ENCODE assay signal across 8 cellular contexts in genomic region chr1:31936278-31936965, GRCh38. TPM values are rescaled to one million over a fixed set of nuclear protein-coding genes. Genes with fewer than 3 reads are reported as not detected.
DNase-seq lines count a peak whose midpoint lies in the region; ATAC-seq and TF ChIP-seq lines count a peak whose summit lies in the region.

No MANE protein-coding gene starts in this region.

- WGBS in hepatocyte (ENCODE audit: low lambda C conversion rate, missing lambda C conversion rate), result 72% methylated on average over 8 of the region's 8 CpGs

- H3K27me3 Mint-ChIP-seq in activated CD4-positive, alpha-beta T cell treated with anti-CD3 and anti-CD28 coated beads, Interleukin-2, amount 10 ng/mL, durations not matched to agents 7 days and 5 days, result no peaks in the 10 kb centered on the region
- no peaks in the 10 kb centered on the region for H3K27me3 Mint-ChIP-seq in stimulated activated naive B cell treated with anti-CD40 and anti-IgM and Interleukin-4, amounts not matched to agents 10 μg/mL and 1 μg/mL and 100 μg/mL, for 72 hours

- peaks cover 40% of the 10 kb centered on the region for H3K36me3 Mint-ChIP-seq in activated CD4-positive, alpha-beta T cell treated with anti-CD3 and anti-CD28 coated beads, Interleukin-2, amount 10 ng/mL, durations not matched to agents 7 days and 5 days (ENCODE audit: low read depth)
- peaks cover 17 to 30% of the 10 kb centered on the region in 2 donors for H3K36me3 Mint-ChIP-seq in stimulated activated naive B cell treated with anti-CD40 and anti-IgM and Interleukin-4, amounts not matched to agents 10 μg/mL and 1 μg/mL and 100 μg/mL, for 72 hours

- H3K9me3 Mint-ChIP-seq in activated CD4-positive, alpha-beta T cell treated with anti-CD3 and anti-CD28 coated beads, Interleukin-2, amount 10 ng/mL, durations not matched to agents 7 days and 5 days, result no peaks in the 10 kb centered on the region
- no peaks in the 10 kb centered on the region for H3K9me3 Mint-ChIP-seq in stimulated activated naive B cell treated with anti-CD40 and anti-IgM and Interleukin-4, amounts not matched to agents 10 μg/mL and 1 μg/mL and 100 μg/mL, for 72 hours

- CTCF ChIA-PET in activated CD4-positive, alpha-beta T cell treated with anti-CD3 and anti-CD28 coated beads, Interleukin-2, amount 10 ng/mL, durations not matched to agents 7 days and 5 days (lab: Charles Lee), result interaction anchor here (14.9 kb wide), 1 partner anchor 21 kb away, joined by 371 read pairs; no protein-coding TSS in a partner anchor

- H3K4me3 ChIP-seq in WERI-Rb-1 (ENCODE audit: low read depth, low read length) (peak overlapping the region; percentile 76), hepatocyte (peak overlapping the region; percentile 67)

- H3K27me3 ChIP-seq in WERI-Rb-1 (ENCODE audit: insufficient read depth, low read depth, severe bottlenecking), result no peaks in the 10 kb centered on the region
- no peaks in the 10 kb centered on the region for H3K27me3 ChIP-seq in hepatocyte

- TF ChIP-seq CTCF in WERI-Rb-1 (IDR thresholded peaks at IDR 0.05; ENCODE audit: low read depth, low read length) (no peak), hepatocyte (IDR thresholded peaks at IDR 0.05; ENCODE audit: poor library complexity) (no peak)

- H3K9me3 ChIP-seq in WERI-Rb-1 (ENCODE audit: severe bottlenecking) (peaks cover 3% of the 10 kb centered on the region), hepatocyte (ENCODE audit: low read depth) (no peaks in the 10 kb centered on the region)

- ATAC-seq in stimulated activated naive B cell treated with anti-CD40 and anti-IgM and Interleukin-4, amounts not matched to agents 10 μg/mL and 1 μg/mL and 100 μg/mL, for 72 hours (replicated peaks), result peak; percentile 32 to 41

- H3K36me3 ChIP-seq in WERI-Rb-1, result no peaks in the 10 kb centered on the region
- H3K36me3 ChIP-seq in hepatocyte (replicated peaks; ENCODE audit: insufficient read depth, low read depth), result no peaks in the 10 kb centered on the region

- H3K27ac Mint-ChIP-seq in activated CD4-positive, alpha-beta T cell treated with anti-CD3 and anti-CD28 coated beads, Interleukin-2, amount 10 ng/mL, durations not matched to agents 7 days and 5 days, result peak overlapping the region; percentile 93
- peak overlapping the region; percentile 96 for H3K27ac Mint-ChIP-seq in stimulated activated naive B cell treated with anti-CD40 and anti-IgM and Interleukin-4, amounts not matched to agents 10 μg/mL and 1 μg/mL and 100 μg/mL, for 72 hours

- peaks cover 60% of the 10 kb centered on the region for H3K4me1 ChIP-seq in hepatocyte (ENCODE audit: insufficient read depth)

- no peak overlapping the region for H2AFZ ChIP-seq in hepatocyte

- no peak for DNase-seq in activated CD4-positive, alpha-beta T cell treated with anti-CD3 and anti-CD28 coated beads, Interleukin-2, amount 10 ng/mL, durations not matched to agents 7 days and 5 days
- DNase-seq in activated CD4-positive, alpha-beta T cell treated with anti-CD3 and anti-CD28 coated beads, Interleukin-2, amount 50 U/mL, for 48 hours, result no peak
- DNase-seq in WERI-Rb-1 (no peak), hepatocyte (ENCODE audit: low spot score) (peak; percentile 26), activated gamma-delta T cell (lab: John Stamatoyannopoulos, UW) (no peak), NCI-H2196 treated with DMSO at 0.1 percent for 48 hours (lab: John Stamatoyannopoulos, UW; ENCODE audit: unreplicated experiment) (no peak), NCI-H526 treated with DMSO at 0.1 percent for 48 hours (lab: John Stamatoyannopoulos, UW) (no peak)
- no peak for DNase-seq in stimulated activated naive B cell treated with anti-CD40 and anti-IgM and Interleukin-4, amounts not matched to agents 10 μg/mL and 1 μg/mL and 100 μg/mL, for 72 hours

- POLR2A ChIA-PET in activated CD4-positive, alpha-beta T cell treated with anti-CD3 and anti-CD28 coated beads, Interleukin-2, amount 10 ng/mL, durations not matched to agents 7 days and 5 days (lab: Charles Lee), result interaction anchor here (1.3 kb wide), 1 partner anchor 11 kb away, joined by 3 read pairs; no protein-coding TSS in a partner anchor

- H4K20me1 ChIP-seq in hepatocyte (ENCODE audit: insufficient read depth, poor library complexity, severe bottlenecking), result peaks cover 58% of the 10 kb centered on the region

- no peaks in the 10 kb centered on the region for H3K9me2 ChIP-seq in hepatocyte (replicated peaks; ENCODE audit: insufficient read depth)

- H3K4me2 ChIP-seq in hepatocyte, result peak overlapping the region; percentile 79

- H3K79me2 ChIP-seq in hepatocyte, result peaks cover 64% of the 10 kb centered on the region

- H3K4me1 Mint-ChIP-seq in activated CD4-positive, alpha-beta T cell treated with anti-CD3 and anti-CD28 coated beads, Interleukin-2, amount 10 ng/mL, durations not matched to agents 7 days and 5 days, result peaks cover 78% of the 10 kb centered on the region
- peaks cover 42 to 85% of the 10 kb centered on the region in 2 donors for H3K4me1 Mint-ChIP-seq in stimulated activated naive B cell treated with anti-CD40 and anti-IgM and Interleukin-4, amounts not matched to agents 10 μg/mL and 1 μg/mL and 100 μg/mL, for 72 hours

- H3K27ac ChIP-seq in WERI-Rb-1 (no peak overlapping the region), hepatocyte (peak overlapping the region; percentile 99)

- H3K4me3 Mint-ChIP-seq in activated CD4-positive, alpha-beta T cell treated with anti-CD3 and anti-CD28 coated beads, Interleukin-2, amount 10 ng/mL, durations not matched to agents 7 days and 5 days, result peak overlapping the region; percentile 89
- H3K4me3 Mint-ChIP-seq in stimulated activated naive B cell treated with anti-CD40 and anti-IgM and Interleukin-4, amounts not matched to agents 10 μg/mL and 1 μg/mL and 100 μg/mL, for 72 hours, result peak overlapping the region; percentile 98 to 100

RNA-seq across cellular contexts. Expression of gene PTP4A2, which starts 1.7 kb away (rescaled TPM):
- total RNA-seq in activated CD4-positive, alpha-beta T cell treated with anti-CD3 and anti-CD28 coated beads, Interleukin-2, amount 10 ng/mL, durations not matched to agents 7 days and 5 days, result 100 to 1,000 TPM; 334 to 347 TPM
- total RNA-seq in hepatocyte, result 354 and 381 TPM in 2 replicates
- 300 and 374 TPM in 2 replicates for polyA plus RNA-seq in hepatocyte
